In genomic region chr9:86774101-86774500, GRCh38 we compare ENCODE assay signal across 30 cellular contexts.
"Had no signal": no experiment of that assay in that cellular context is flagged by ENCODE, and none has a peak within 500 bp of the region (broad histone marks: within the 10 kb centered on the region; RNA-seq: fewer than 3 reads in every experiment).

No MANE protein-coding gene starts in this region.

- H3K9me3 Mint-ChIP-seq: activated CD4-positive, alpha-beta T cell treated with anti-CD3 and anti-CD28 coated beads, Interleukin-2, amount 10 ng/mL, durations not matched to agents 24 days and 14 days; activated naive CD4-positive, alpha-beta T cell treated with anti-CD3 and anti-CD28 coated beads, Interleukin-2, amount 50 U/mL, for 24 hours; activated T-cell treated with anti-CD3 and anti-CD28 coated beads, Interleukin-2, amount 50 U/mL, for 24 hours; activated T-helper 1 cell treated with anti-CD3 and anti-CD28 coated beads, Interleukin-12 subunit alpha, Interleukin-12 subunit beta, Interleukin-2, Interleukin-4 antibody, amounts not matched to agents 30 ng/mL and 10 ng/mL and 1 ng/mL, durations not matched to agents 14 hours and 24 hours and 36 hours; T-cell had no signal

- ATAC-seq: activated CD8-positive, alpha-beta memory T cell treated with anti-CD3 and anti-CD28 coated beads, Interleukin-2, amount 10 ng/mL, durations not matched to agents 7 days and 5 days; body of pancreas; Panc1; T-cell had no signal

- H3K9me3 ChIP-seq: ascending aorta, body of pancreas, SJSA1 had no signal

- DNase-seq: activated B cell treated with CpG ODN at 0.5 μM for 24 hours; activated CD4-positive, alpha-beta T cell treated with anti-CD3 and anti-CD28 coated beads for 1 hour; activated CD4-positive, alpha-beta T cell treated with anti-CD3 and anti-CD28 coated beads, Interleukin-2, amount 10 ng/mL, durations not matched to agents 24 days and 14 days; activated CD4-positive, alpha-beta T cell treated with anti-CD3 and anti-CD28 coated beads, Interleukin-2, amount 50 U/mL, for 48 hours; activated CD8-positive, alpha-beta memory T cell treated with anti-CD3 and anti-CD28 coated beads, Interleukin-2, amount 10 ng/mL, durations not matched to agents 7 days and 5 days; activated effector memory CD4-positive, alpha-beta T cell treated with Interleukin-2 at 50 U/mL for 16 hours; activated naive CD4-positive, alpha-beta T cell; activated T-cell treated with anti-CD3 and anti-CD28 coated beads, Interleukin-2, amount 50 U/mL, for 24 hours; amniotic stem cell; body of pancreas; MM.1S; NCI-H1105; NCI-H1436; NCI-H1694 treated with DMSO at 0.1 percent for 48 hours; NCI-H2029 treated with DMSO at 0.1 percent for 48 hours; NCI-H345; NCI-H510A treated with DMSO at 0.1 percent for 48 hours; NCI-H69; NK-92 treated with Interleukin-12 subunit alpha and Interleukin-12 subunit beta, amount 100 ng/mL, for 24 hours; OCI-M1; RPMI8226; SHP77; T-cell; T-helper 2 cell; T1000 had no signal

- H3K36me3 Mint-ChIP-seq: activated CD8-positive, alpha-beta memory T cell treated with anti-CD3 and anti-CD28 coated beads, Interleukin-2, amount 10 ng/mL, durations not matched to agents 7 days and 5 days; activated naive CD4-positive, alpha-beta T cell treated with anti-CD3 and anti-CD28 coated beads, Interleukin-2, amount 50 U/mL, for 24 hours; T-cell had no signal

- H3K27me3 Mint-ChIP-seq: activated B cell treated with CpG ODN at 0.5 μM for 24 hours; activated CD4-positive, alpha-beta T cell treated with anti-CD3 and anti-CD28 coated beads, Interleukin-2, amount 10 ng/mL, durations not matched to agents 24 days and 14 days had no signal

- H3K27ac ChIP-seq: ascending aorta, body of pancreas, SJSA1 had no signal

- H3K4me3 Mint-ChIP-seq: activated B cell treated with CpG ODN at 0.5 μM for 24 hours; activated CD4-positive, alpha-beta T cell treated with anti-CD3 and anti-CD28 coated beads, Interleukin-2, amount 10 ng/mL, durations not matched to agents 24 days and 14 days; activated CD8-positive, alpha-beta memory T cell treated with anti-CD3 and anti-CD28 coated beads, Interleukin-2, amount 10 ng/mL, durations not matched to agents 7 days and 5 days; activated naive CD4-positive, alpha-beta T cell treated with anti-CD3 and anti-CD28 coated beads, Interleukin-2, amount 50 U/mL, for 24 hours; activated T-cell treated with anti-CD3 and anti-CD28 coated beads, Interleukin-2, amount 50 U/mL, for 24 hours; activated T-helper 1 cell treated with anti-CD3 and anti-CD28 coated beads, Interleukin-12 subunit alpha, Interleukin-12 subunit beta, Interleukin-2, Interleukin-4 antibody, amounts not matched to agents 30 ng/mL and 10 ng/mL and 1 ng/mL, durations not matched to agents 14 hours and 24 hours and 36 hours; T-cell had no signal

- H3K4me1 Mint-ChIP-seq: activated B cell treated with CpG ODN at 0.5 μM for 24 hours; activated CD4-positive, alpha-beta T cell treated with anti-CD3 and anti-CD28 coated beads, Interleukin-2, amount 10 ng/mL, durations not matched to agents 24 days and 14 days; activated CD8-positive, alpha-beta memory T cell treated with anti-CD3 and anti-CD28 coated beads, Interleukin-2, amount 10 ng/mL, durations not matched to agents 7 days and 5 days; activated naive CD4-positive, alpha-beta T cell treated with anti-CD3 and anti-CD28 coated beads, Interleukin-2, amount 50 U/mL, for 24 hours; T-cell had no signal

- H3K4me3 ChIP-seq: ascending aorta, body of pancreas, SJSA1 had no signal

- H3K27ac Mint-ChIP-seq: activated B cell treated with CpG ODN at 0.5 μM for 24 hours; activated CD4-positive, alpha-beta T cell treated with anti-CD3 and anti-CD28 coated beads, Interleukin-2, amount 10 ng/mL, durations not matched to agents 24 days and 14 days; activated CD8-positive, alpha-beta memory T cell treated with anti-CD3 and anti-CD28 coated beads, Interleukin-2, amount 10 ng/mL, durations not matched to agents 7 days and 5 days; activated naive CD4-positive, alpha-beta T cell treated with anti-CD3 and anti-CD28 coated beads, Interleukin-2, amount 50 U/mL, for 24 hours; activated T-cell treated with anti-CD3 and anti-CD28 coated beads, Interleukin-2, amount 50 U/mL, for 24 hours; activated T-helper 1 cell treated with anti-CD3 and anti-CD28 coated beads, Interleukin-12 subunit alpha, Interleukin-12 subunit beta, Interleukin-2, Interleukin-4 antibody, amounts not matched to agents 30 ng/mL and 10 ng/mL and 1 ng/mL, durations not matched to agents 14 hours and 24 hours and 36 hours; T-cell had no signal

- H3K4me1 ChIP-seq: ascending aorta, body of pancreas, SJSA1 had no signal

- H3K27me3 ChIP-seq: ascending aorta, body of pancreas, SJSA1 had no signal

- H3K36me3 ChIP-seq: ascending aorta, SJSA1 had no signal
